9 cellular contexts compared by ENCODE assay signal in genomic region chr9:98209530-98209929, GRCh38.
"Had no signal": no experiment of that assay in that cellular context is flagged by ENCODE, and none has a peak within 500 bp of the region (broad histone marks: within the 10 kb centered on the region; RNA-seq: fewer than 3 reads in every experiment).

No MANE protein-coding gene starts in this region.

- H3K36me3 ChIP-seq: HAP-1 had no signal

- ATAC-seq: HCT116, HepG2 had no signal

- H3K27me3 Mint-ChIP-seq: IgD-negative memory B cell had no signal

- H3K4me3 Mint-ChIP-seq: IgD-negative memory B cell had no signal

- H3K4me1 ChIP-seq: HAP-1 had no signal

- H3K27ac ChIP-seq: GM23248, HL-60 had no signal

- H3K27ac Mint-ChIP-seq: IgD-negative memory B cell had no signal

- DNase-seq: GM23248, GOT3, H7, KBM-7 had no signal

- H3K9ac ChIP-seq: GM23248 had no signal

- H3K9me3 Mint-ChIP-seq: IgD-negative memory B cell had no signal

- H2AFZ ChIP-seq: GM23248 had no signal

- H3K36me3 Mint-ChIP-seq: IgD-negative memory B cell had no signal

- H3K4me3 ChIP-seq: GM23248, HAP-1 had no signal

- H3K9me3 ChIP-seq: HAP-1 had no signal
